1 cellular context compared by ENCODE assay signal in genomic region chr12:55996715-55997534, GRCh38.
A peak's percentile ranks its signal among the peaks of the same experiment; 100 is the strongest.
TF ChIP-seq lines count a peak whose summit lies in the region.

TSS of gene SUOX (plus strand) at chr12:55997276. CDS start at chr12:56002222, 4,946 bp downstream.

TF ChIP-seq in HEK293, 187 proteins besides CTCF, POLR2A, EP300 and RAD21 (continued from another document and continues in another):
- TF ChIP-seq ZBTB11 (tag by site-specific recombination; conservative IDR thresholded peaks at IDR 0.05; ENCODE audit: low read depth) (peak; percentile 81), SP3 (tag by site-specific recombination; IDR thresholded peaks at IDR 0.05) (peak; percentile 46), HOXC10 (CRISPR knock-in tag; IDR thresholded peaks at IDR 0.05) (no peak), ZNF423 (tag by site-specific recombination; IDR thresholded peaks at IDR 0.05) (no peak), ZNF280C (tag by site-specific recombination; IDR thresholded peaks at IDR 0.05) (no peak), ZNF214 (tag by site-specific recombination; IDR thresholded peaks at IDR 0.05; ENCODE audit: borderline replicate concordance) (no peak), SCRT2 (tag by site-specific recombination; IDR thresholded peaks at IDR 0.05) (no peak), ZNF223 (tag by site-specific recombination; IDR thresholded peaks at IDR 0.05) (no peak), ZNF596 (tag by site-specific recombination; IDR thresholded peaks at IDR 0.05) (no peak), KLF7 (tag by site-specific recombination; IDR thresholded peaks at IDR 0.05; ENCODE audit: borderline replicate concordance) (no peak), ZSCAN5A (tag by site-specific recombination; IDR thresholded peaks at IDR 0.05) (no peak), ZNF362 (tag by site-specific recombination; IDR thresholded peaks at IDR 0.05) (no peak), ZNF10 (tag by site-specific recombination; IDR thresholded peaks at IDR 0.05) (no peak), ZNF777 (tag by site-specific recombination; IDR thresholded peaks at IDR 0.05; ENCODE audit: borderline replicate concordance) (no peak), RBAK (tag by site-specific recombination; IDR thresholded peaks at IDR 0.05) (no peak), ZBTB1 (tag by site-specific recombination; IDR thresholded peaks at IDR 0.05) (no peak), ZNF621 (tag by site-specific recombination; IDR thresholded peaks at IDR 0.05) (no peak), ZNF837 (tag by site-specific recombination; IDR thresholded peaks at IDR 0.05) (no peak), ZNF843 (tag by site-specific recombination; IDR thresholded peaks at IDR 0.05) (no peak), ZNF426 (tag by site-specific recombination; IDR thresholded peaks at IDR 0.05) (no peak), GLI2 (tag by site-specific recombination; IDR thresholded peaks at IDR 0.05; ENCODE audit: borderline replicate concordance, low read depth) (no peak), ZNF785 (tag by site-specific recombination; IDR thresholded peaks at IDR 0.05) (no peak), ZXDB (tag by site-specific recombination; IDR thresholded peaks at IDR 0.05) (0 out of 2 replicates have a peak, but pooled peaks have one; percentile 30), ZNF501 (tag by site-specific recombination; IDR thresholded peaks at IDR 0.05) (0 out of 2 replicates have a peak, but pooled peaks have one; percentile 63), ZSCAN30 (tag by site-specific recombination; IDR thresholded peaks at IDR 0.05) (no peak; the same call in 1 of the 2 replicates), ZNF202 (tag by site-specific recombination; IDR thresholded peaks at IDR 0.05; ENCODE audit: borderline replicate concordance) (no peak), ZNF561 (tag by site-specific recombination; IDR thresholded peaks at IDR 0.05; ENCODE audit: borderline replicate concordance) (no peak), ZNF558 (tag by site-specific recombination; IDR thresholded peaks at IDR 0.05) (no peak), TCF7L2 (IDR thresholded peaks at IDR 0.05; ENCODE audit: borderline replicate concordance, low read depth, low read length) (no peak), ZNF48 (tag by site-specific recombination; IDR thresholded peaks at IDR 0.05) (no peak), ZNF391 (tag by site-specific recombination; IDR thresholded peaks at IDR 0.05; ENCODE audit: borderline replicate concordance, low read depth) (no peak), ZNF174 (tag by site-specific recombination; IDR thresholded peaks at IDR 0.05) (no peak), ZNF121 (tag by site-specific recombination; IDR thresholded peaks at IDR 0.05) (no peak), ZNF76 (tag by site-specific recombination; IDR thresholded peaks at IDR 0.05; ENCODE audit: borderline replicate concordance, low read depth) (0 out of 2 replicates have a peak, but pooled peaks have one; percentile 8), ZNF23 (tag by site-specific recombination; IDR thresholded peaks at IDR 0.05; ENCODE audit: borderline replicate concordance) (no peak), ZFP37 (tag by site-specific recombination; IDR thresholded peaks at IDR 0.05) (no peak), ZNF184 (tag by site-specific recombination; IDR thresholded peaks at IDR 0.05) (no peak), ZNF114 (tag by site-specific recombination; IDR thresholded peaks at IDR 0.05) (no peak), MYNN (tag by site-specific recombination; IDR thresholded peaks at IDR 0.05; ENCODE audit: borderline replicate concordance) (no peak), ZNF302 (tag by site-specific recombination; IDR thresholded peaks at IDR 0.05; ENCODE audit: low read depth) (no peak), ZNF488 (tag by site-specific recombination; IDR thresholded peaks at IDR 0.05) (no peak), ZNF398 (tag by site-specific recombination; IDR thresholded peaks at IDR 0.05) (0 out of 2 replicates have a peak, but pooled peaks have one; percentile 12), ZNF747 (tag by site-specific recombination; IDR thresholded peaks at IDR 0.05) (no peak), FEZF1 (tag by site-specific recombination; IDR thresholded peaks at IDR 0.05) (no peak), ZNF157 (tag by site-specific recombination; IDR thresholded peaks at IDR 0.05) (no peak), ZNF394 (tag by site-specific recombination; IDR thresholded peaks at IDR 0.05; ENCODE audit: borderline replicate concordance) (peak; percentile 52; the same call in 1 of the 2 replicates), ZNF433 (tag by site-specific recombination; IDR thresholded peaks at IDR 0.05; ENCODE audit: low read depth) (no peak), ZNF677 (tag by site-specific recombination; IDR thresholded peaks at IDR 0.05) (no peak), ZNF544 (tag by site-specific recombination; IDR thresholded peaks at IDR 0.05) (no peak), ZNF449 (tag by site-specific recombination; IDR thresholded peaks at IDR 0.05) (no peak), ZNF768 (tag by site-specific recombination; IDR thresholded peaks at IDR 0.05) (no peak), PRDM1 (tag by site-specific recombination; IDR thresholded peaks at IDR 0.05) (no peak), OSR2 (tag by site-specific recombination; IDR thresholded peaks at IDR 0.05) (no peak), ZNF626 (tag by site-specific recombination; IDR thresholded peaks at IDR 0.05) (no peak), ZNF510 (tag by site-specific recombination; IDR thresholded peaks at IDR 0.05; ENCODE audit: insufficient replicate concordance) (no peak), ZNF366 (tag by site-specific recombination; conservative IDR thresholded peaks at IDR 0.05) (no peak), KLF8 (tag by site-specific recombination; IDR thresholded peaks at IDR 0.05) (no peak), ZNF211 (tag by site-specific recombination; IDR thresholded peaks at IDR 0.05; ENCODE audit: low read depth) (no peak), SALL2 (tag by site-specific recombination; IDR thresholded peaks at IDR 0.05; ENCODE audit: borderline replicate concordance) (no peak), EGR2 (tag by site-specific recombination; IDR thresholded peaks at IDR 0.05; ENCODE audit: low read depth) (no peak), GLIS1 (tag by site-specific recombination; IDR thresholded peaks at IDR 0.05) (no peak), ZNF560 (tag by site-specific recombination; IDR thresholded peaks at IDR 0.05; ENCODE audit: borderline replicate concordance) (no peak), ZNF16 (tag by site-specific recombination; IDR thresholded peaks at IDR 0.05; ENCODE audit: low read depth) (no peak), BCL11A (tag by site-specific recombination; IDR thresholded peaks at IDR 0.05; ENCODE audit: low read depth) (peak; percentile 70)
